18 cellular contexts compared by ENCODE assay signal in genomic region chr12:106251636-106252035, GRCh38. TPM values are rescaled to one million over a fixed set of nuclear protein-coding genes. Genes with fewer than 3 reads are reported as not detected.
A peak's percentile ranks its signal among the peaks of the same experiment; 100 is the strongest.
DNase-seq lines count a peak whose midpoint lies in the region; ATAC-seq and TF ChIP-seq lines count a peak whose summit lies in the region.
"Had no signal": no experiment of that assay in that cellular context is flagged by ENCODE, and none has a peak within 500 bp of the region (broad histone marks: within the 10 kb centered on the region; RNA-seq: fewer than 3 reads in every experiment).

No MANE protein-coding gene starts in this region.

- peak overlapping the region; percentile 48 for H3K4me3 Mint-ChIP-seq in neural crest cell
- H3K4me3 Mint-ChIP-seq: naive thymus-derived CD8-positive, alpha-beta T cell; T-helper 17 cell had no signal

- peak; percentile 26 for TF ChIP-seq CTCF in choroid plexus epithelial cell (conservative IDR thresholded peaks at IDR 0.05; ENCODE audit: low read depth, low read length)
- TF ChIP-seq CTCF in neural crest cell (conservative IDR thresholded peaks at IDR 0.05) = no peak

- no peak overlapping the region for H3K4me3 ChIP-seq in choroid plexus epithelial cell (ENCODE audit: low read depth, low read length)
- H3K4me3 ChIP-seq: testis had no signal

- H3K27me3 Mint-ChIP-seq in neural crest cell (ENCODE audit: low read depth) = no peaks in the 10 kb centered on the region
- H3K27me3 Mint-ChIP-seq: naive thymus-derived CD8-positive, alpha-beta T cell; T-helper 17 cell had no signal

- H3K9me3 Mint-ChIP-seq in neural crest cell = no peaks in the 10 kb centered on the region
- H3K9me3 Mint-ChIP-seq: naive thymus-derived CD8-positive, alpha-beta T cell had no signal

- no peak overlapping the region for H3K27ac ChIP-seq in substantia nigra (ENCODE audit: low read depth, low read length, poor library complexity, severe bottlenecking)
- H3K27ac ChIP-seq: testis had no signal

- peaks cover 24% of the 10 kb centered on the region for H3K4me1 Mint-ChIP-seq in neural crest cell

- DNase-seq in DMS 273 treated with DMSO at 0.1 percent for 48 hours (lab: John Stamatoyannopoulos, UW) (peak; percentile 45), HT1080 (ENCODE audit: low read depth) (peak; percentile 26), choroid plexus epithelial cell (ENCODE audit: low read depth) (peak; percentile 48), neural crest cell (ENCODE audit: low read depth, low spot score) (no peak), NCI-H2029 (lab: John Stamatoyannopoulos, UW) (no peak), substantia nigra (lab: John Stamatoyannopoulos, UW) (no peak), NCI-H1417 treated with DMSO at 0.1 percent for 48 hours (lab: John Stamatoyannopoulos, UW) (no peak)
- DNase-seq: activated CD4-positive, alpha-beta T cell treated with anti-CD3 and anti-CD28 coated beads, Interleukin-2, amount 50 U/mL, for 4 hours; activated naive CD4-positive, alpha-beta T cell; Calu3; GOT3; kidney; naive thymus-derived CD8-positive, alpha-beta T cell; NCI-H1436; small intestine; T-helper 17 cell; testis had no signal

- no peak overlapping the region for H3K27ac Mint-ChIP-seq in neural crest cell (ENCODE audit: unreplicated experiment)
- H3K27ac Mint-ChIP-seq: T-helper 17 cell had no signal

- no peaks in the 10 kb centered on the region for H3K36me3 Mint-ChIP-seq in neural crest cell (ENCODE audit: low read depth)
- H3K36me3 Mint-ChIP-seq: naive thymus-derived CD8-positive, alpha-beta T cell had no signal

- no peak for ATAC-seq in GM18873 (IDR thresholded peaks at IDR 0.05; ENCODE audit: low FRiP score, unreplicated experiment)
- ATAC-seq: naive thymus-derived CD8-positive, alpha-beta T cell; T-helper 17 cell had no signal

RNA-seq across cellular contexts. Expression of gene CKAP4, which starts 3.8 kb away (rescaled TPM):
- total RNA-seq in HT1080 (2014; rRNA removed; shearing (Covaris generic)) = 66.0 and 83.0 TPM in 2 replicates
- polyA plus RNA-seq in HT1080 (2015; cell fraction: cytosol; rRNA removed) = 184 and 209 TPM in 2 replicates
- polyA plus RNA-seq in HT1080 (2015; cell fraction: nucleus; rRNA removed) = 294 and 296 TPM in 2 replicates
- 99.4 and 102 TPM in 2 replicates for total RNA-seq in neural crest cell

RNA-seq across cellular contexts. Expression of gene TCP11L2, which starts 50.9 kb away (rescaled TPM):
- total RNA-seq in HT1080 (2014; rRNA removed; shearing (Covaris generic)) = 1.7 and 2.0 TPM in 2 replicates
- polyA plus RNA-seq in HT1080 (2015; cell fraction: cytosol; rRNA removed) = 6.5 and 8.7 TPM in 2 replicates
- polyA plus RNA-seq in HT1080 (2015; cell fraction: nucleus; rRNA removed) = 25.6 and 35.8 TPM in 2 replicates
- total RNA-seq in neural crest cell = 1.4 and 1.8 TPM in 2 replicates

Comparison
In these comparisons a context has a peak if more than half of its experiments do, and no peak if none do; other contexts are left out.
1. DNase-seq: peak in DMS 273 treated with DMSO at 0.1 percent for 48 hours (single experiment), HT1080 (single experiment) and choroid plexus epithelial cell (single experiment); none in neural crest cell (single experiment), NCI-H2029 (single experiment), substantia nigra (0 of 49) and NCI-H1417 treated with DMSO at 0.1 percent for 48 hours (single experiment).